In genomic region chr1:248127653-248128052, GRCh38 we compare ENCODE assay signal across 28 cellular contexts. TPM values are rescaled to one million over a fixed set of nuclear protein-coding genes. Genes with fewer than 3 reads are reported as not detected.
"Had no signal": no experiment of that assay in that cellular context is flagged by ENCODE, and none has a peak within 500 bp of the region (broad histone marks: within the 10 kb centered on the region; RNA-seq: fewer than 3 reads in every experiment).

No MANE protein-coding gene starts in this region.

- H3K36me3 ChIP-seq: stomach, suprapubic skin, thoracic aorta, thyroid gland, tibial artery, tibial nerve, transverse colon, upper lobe of left lung, upper lobe of right lung, uterus, vagina had no signal

- ATAC-seq: stimulated activated effector memory CD8-positive, alpha-beta T cell treated with anti-CD3 and anti-CD28 coated beads, Interleukin-12 subunit alpha, Interleukin-12 subunit beta, amount 100 ng/mL, for 72 hours; stimulated activated memory B cell treated with anti-CD40 and anti-IgM and Interleukin-4, amounts not matched to agents 10 μg/mL and 1 μg/mL and 100 μg/mL, for 72 hours; stimulated activated naive B cell treated with anti-CD40 and anti-IgM and Interleukin-4, amounts not matched to agents 10 μg/mL and 1 μg/mL and 100 μg/mL, for 72 hours; stimulated activated naive CD8-positive, alpha-beta T cell treated with anti-CD3 and anti-CD28 coated beads, Interleukin-15, amount 100 ng/mL, for 72 hours; stimulated activated naive CD8-positive, alpha-beta T cell treated with anti-CD3 and anti-CD28 coated beads, Interleukin-15, Interleukin-2, amounts not matched to agents 100 U/mL and 50 U/mL, for 24 hours; upper lobe of right lung had no signal

- H3K27me3 ChIP-seq: stomach, suprapubic skin, testis, thyroid gland, tibial artery, tibial nerve, transverse colon, upper lobe of left lung, upper lobe of right lung, uterus, vagina had no signal

- DNase-seq: stimulated activated CD4-positive, alpha-beta T cell treated with anti-CD3 and anti-CD28 coated beads, Interleukin-2, amount 100 ng/mL, for 48 hours; stimulated activated CD4-positive, alpha-beta T cell treated with anti-CD3 and anti-CD28 coated beads, Interleukin-4, amount 100 ng/mL, for 1 hour; stimulated activated CD4-positive, alpha-beta T cell treated with anti-CD3 and anti-CD28 coated beads, Interleukin-4, amount 100 ng/mL, for 24 hours; stimulated activated CD4-positive, alpha-beta T cell treated with anti-CD3 and anti-CD28 coated beads, Interleukin-4, amount 100 ng/mL, for 4 hours; stimulated activated CD8-positive, alpha-beta memory T cell treated with anti-CD3 and anti-CD28 coated beads, Interleukin-4, amount 100 ng/mL, for 48 hours; stimulated activated naive B cell treated with anti-CD40 and anti-IgM and Interleukin-4, amounts not matched to agents 10 μg/mL and 1 μg/mL and 100 μg/mL, for 72 hours; stimulated activated naive CD4-positive, alpha-beta T cell; stimulated activated naive CD4-positive, alpha-beta T cell treated with Interleukin-2 at 50 U/mL for 16 hours; stimulated activated naive CD8-positive, alpha-beta T cell treated with anti-CD3 and anti-CD28 coated beads, Interleukin-15, amount 100 ng/mL, for 72 hours; stimulated activated naive CD8-positive, alpha-beta T cell treated with anti-CD3 and anti-CD28 coated beads, Interleukin-15, Interleukin-2, amounts not matched to agents 100 U/mL and 50 U/mL, for 24 hours; stomach; substantia nigra; testis; thyroid gland; tibial artery; transverse colon; trophoblast cell; upper lobe of left lung; upper lobe of right lung; uterus had no signal

- H3K4me3 ChIP-seq: stomach, suprapubic skin, testis, thoracic aorta, thyroid gland, tibial artery, tibial nerve, transverse colon, upper lobe of left lung, upper lobe of right lung, uterus, vagina had no signal

- H3K27ac ChIP-seq: stomach, suprapubic skin, testis, thoracic aorta, thyroid gland, tibial artery, tibial nerve, transverse colon, upper lobe of left lung, upper lobe of right lung, uterus, vagina had no signal

- H3K4me1 ChIP-seq: stomach, suprapubic skin, testis, thyroid gland, tibial artery, tibial nerve, transverse colon, upper lobe of left lung, upper lobe of right lung, uterus, vagina had no signal

- H3K9me3 ChIP-seq: testis, thoracic aorta, thyroid gland, tibial artery, upper lobe of right lung, uterus, vagina had no signal

RNA-seq across cellular contexts. Expression of gene OR2M5, which starts 17.3 kb away (rescaled TPM):
- polyA plus RNA-seq: stomach, thymus, urinary bladder had no signal

RNA-seq across cellular contexts. Expression of gene OR2L13, which starts 32.7 kb away (rescaled TPM):
- polyA plus RNA-seq: stomach had no signal

RNA-seq across cellular contexts. Expression of gene OR2M2, which starts 47.0 kb away (rescaled TPM):
- polyA plus RNA-seq: stomach, thymus, urinary bladder had no signal
